3 cellular contexts compared by ENCODE assay signal in genomic region chr16:18306066-18306465, GRCh38. TPM values are rescaled to one million over a fixed set of nuclear protein-coding genes. Genes with fewer than 3 reads are reported as not detected.
"Had no signal": no experiment of that assay in that cellular context is flagged by ENCODE, and none has a peak within 500 bp of the region (broad histone marks: within the 10 kb centered on the region; RNA-seq: fewer than 3 reads in every experiment).

No MANE protein-coding gene starts in this region.

RNA-seq across cellular contexts. Expression of gene NPIPA8, which starts 30.5 kb away (rescaled TPM):
- total RNA-seq: PC-3, RPMI7951, SK-MEL-5 had no signal
